13 cellular contexts compared by ENCODE assay signal in genomic region chr7:150479023-150479716, GRCh38. TPM values are rescaled to one million over a fixed set of nuclear protein-coding genes. Genes with fewer than 3 reads are reported as not detected.
DNase-seq lines count a peak whose midpoint lies in the region; ATAC-seq and TF ChIP-seq lines count a peak whose summit lies in the region.
"Had no signal": no experiment of that assay in that cellular context is flagged by ENCODE, and none has a peak within 500 bp of the region (broad histone marks: within the 10 kb centered on the region; RNA-seq: fewer than 3 reads in every experiment).

No MANE protein-coding gene starts in this region.

- peaks cover 66% of the 10 kb centered on the region for H3K36me3 Mint-ChIP-seq in activated CD8-positive, alpha-beta T cell treated with anti-CD3 and anti-CD28 coated beads, Interleukin-2, amount 10 ng/mL, durations not matched to agents 7 days and 5 days (ENCODE audit: low read depth)

- no peak for TF ChIP-seq EP300 in upper lobe of left lung (IDR thresholded peaks at IDR 0.05)

- H3K4me1 Mint-ChIP-seq in activated CD8-positive, alpha-beta T cell treated with anti-CD3 and anti-CD28 coated beads, Interleukin-2, amount 10 ng/mL, durations not matched to agents 7 days and 5 days (ENCODE audit: low read depth), result peaks cover 82% of the 10 kb centered on the region

- TF ChIP-seq CTCF in upper lobe of left lung (IDR thresholded peaks at IDR 0.05), result no peak

- peaks cover 26 to 45% (median 36%) of the 10 kb centered on the region in 4 donors for H3K4me1 ChIP-seq in upper lobe of left lung
- H3K4me1 ChIP-seq: tibial artery had no signal

- H3K27me3 ChIP-seq in upper lobe of left lung, result no peaks in the 10 kb centered on the region
- H3K27me3 ChIP-seq: cardiac muscle cell, tibial artery had no signal

- H3K27ac Mint-ChIP-seq in activated CD8-positive, alpha-beta T cell treated with anti-CD3 and anti-CD28 coated beads, Interleukin-2, amount 10 ng/mL, durations not matched to agents 7 days and 5 days, result peak overlapping the region; percentile 63

- POLR2A ChIA-PET in activated CD8-positive, alpha-beta T cell treated with anti-CD3 and anti-CD28 coated beads, Interleukin-2, amount 10 ng/mL, durations not matched to agents 7 days and 5 days (lab: Charles Lee), result interaction anchor here (0.7 to 6.9 kb wide), 3 partner anchors 27 to 66 kb away, joined by 3 to 102 read pairs (median 22); partner anchors contain the start of genes GIMAP7 and GIMAP8

- H3K9me3 Mint-ChIP-seq in activated CD8-positive, alpha-beta T cell treated with anti-CD3 and anti-CD28 coated beads, Interleukin-2, amount 10 ng/mL, durations not matched to agents 7 days and 5 days (ENCODE audit: insufficient read depth), result no peaks in the 10 kb centered on the region

- no peaks in the 10 kb centered on the region for H3K27me3 Mint-ChIP-seq in activated CD8-positive, alpha-beta T cell treated with anti-CD3 and anti-CD28 coated beads, Interleukin-2, amount 10 ng/mL, durations not matched to agents 7 days and 5 days (ENCODE audit: low read depth)

- H3K36me3 ChIP-seq in upper lobe of left lung, result peaks cover 0 to 39% (median 0%) of the 10 kb centered on the region in 4 donors
- H3K36me3 ChIP-seq: cardiac muscle cell, tibial artery had no signal

- CTCF ChIA-PET in activated CD8-positive, alpha-beta T cell treated with anti-CD3 and anti-CD28 coated beads, Interleukin-2, amount 10 ng/mL, durations not matched to agents 7 days and 5 days (lab: Charles Lee), result interaction anchor here (0.8 to 3.0 kb wide), 7 partner anchors 24 to 278 kb away, joined by 3 to 21 read pairs (median 4); partner anchors contain the start of gene GIMAP7

- peak overlapping the region in 1 of 4 donors; percentile 5 for H3K4me3 ChIP-seq in upper lobe of left lung
- H3K4me3 ChIP-seq: cardiac muscle cell, esophagus muscularis mucosa, tibial artery had no signal

- H3K9me3 ChIP-seq in upper lobe of left lung, result no peaks in the 10 kb centered on the region
- H3K9me3 ChIP-seq: esophagus muscularis mucosa, tibial artery had no signal

- H3K4me3 Mint-ChIP-seq in activated CD8-positive, alpha-beta T cell treated with anti-CD3 and anti-CD28 coated beads, Interleukin-2, amount 10 ng/mL, durations not matched to agents 7 days and 5 days, result no peak overlapping the region

- TF ChIP-seq POLR2A in upper lobe of left lung (IDR thresholded peaks at IDR 0.05), result no peak

- WGBS in upper lobe of left lung, 2 donors, result 59 to 68% methylated on average over 3 of the region's 3 CpGs

- peak overlapping the region; percentile 28 to 80 (median 60) for H3K27ac ChIP-seq in upper lobe of left lung
- H3K27ac ChIP-seq: C4-2B, cardiac muscle cell, tibial artery had no signal

- ATAC-seq in activated CD8-positive, alpha-beta T cell treated with anti-CD3 and anti-CD28 coated beads, Interleukin-2, amount 10 ng/mL, durations not matched to agents 7 days and 5 days, result no peak
- ATAC-seq in left ventricle myocardium superior, result peak; percentile 75
- ATAC-seq in upper lobe of left lung (ENCODE audit: low FRiP score in 2 of 2), result no peak
- no peak for ATAC-seq in HG03196 (IDR thresholded peaks at IDR 0.05; ENCODE audit: unreplicated experiment)
- no peak for ATAC-seq in GM21786 (IDR thresholded peaks at IDR 0.05; ENCODE audit: unreplicated experiment)

- peak; percentile 38 for DNase-seq in stimulated activated CD4-positive, alpha-beta T cell treated with anti-CD3 and anti-CD28 coated beads, Interleukin-4, amount 100 ng/mL, for 24 hours
- DNase-seq in stimulated activated CD4-positive, alpha-beta T cell treated with anti-CD3 and anti-CD28 coated beads, Interleukin-12 subunit alpha, Interleukin-12 subunit beta, amount 100 ng/mL, for 4 hours, result no peak
- no peak for DNase-seq in activated CD8-positive, alpha-beta T cell treated with anti-CD3 and anti-CD28 coated beads, Interleukin-2, amount 10 ng/mL, durations not matched to agents 7 days and 5 days
- no peak for DNase-seq in left ventricle myocardium superior
- DNase-seq in upper lobe of left lung, result no peak
- DNase-seq in NCI-H2227 (lab: John Stamatoyannopoulos, UW; ENCODE audit: unreplicated experiment), result no peak
- DNase-seq: midbrain, tibial artery had no signal

- intact Hi-C loops in left ventricle myocardium superior (cut with micrococcal nuclease), result no loop called here

RNA-seq across cellular contexts. Expression of gene GIMAP8, which starts 28.7 kb away (rescaled TPM):
- 10 to 100 TPM; 21.5 to 22.3 TPM for total RNA-seq in activated CD8-positive, alpha-beta T cell treated with anti-CD3 and anti-CD28 coated beads, Interleukin-2, amount 10 ng/mL, durations not matched to agents 7 days and 5 days
- total RNA-seq in left ventricle myocardium superior (16.2 TPM), upper lobe of left lung (10 to 100 TPM; 15.6 to 39.6 (median 31.7) TPM)

RNA-seq across cellular contexts. Expression of gene GIMAP7, which starts 35.5 kb away (rescaled TPM):
- 100 to 1,000 TPM; 134 TPM for total RNA-seq in activated CD8-positive, alpha-beta T cell treated with anti-CD3 and anti-CD28 coated beads, Interleukin-2, amount 10 ng/mL, durations not matched to agents 7 days and 5 days
- total RNA-seq in left ventricle myocardium superior, result 24.1 TPM
- 10 to 100 TPM; 32.5 to 45.0 (median 36.8) TPM for total RNA-seq in upper lobe of left lung
- total RNA-seq: cardiac muscle cell had no signal
